ENCODE assay signal across 26 cellular contexts in the genomic region with DNA sequence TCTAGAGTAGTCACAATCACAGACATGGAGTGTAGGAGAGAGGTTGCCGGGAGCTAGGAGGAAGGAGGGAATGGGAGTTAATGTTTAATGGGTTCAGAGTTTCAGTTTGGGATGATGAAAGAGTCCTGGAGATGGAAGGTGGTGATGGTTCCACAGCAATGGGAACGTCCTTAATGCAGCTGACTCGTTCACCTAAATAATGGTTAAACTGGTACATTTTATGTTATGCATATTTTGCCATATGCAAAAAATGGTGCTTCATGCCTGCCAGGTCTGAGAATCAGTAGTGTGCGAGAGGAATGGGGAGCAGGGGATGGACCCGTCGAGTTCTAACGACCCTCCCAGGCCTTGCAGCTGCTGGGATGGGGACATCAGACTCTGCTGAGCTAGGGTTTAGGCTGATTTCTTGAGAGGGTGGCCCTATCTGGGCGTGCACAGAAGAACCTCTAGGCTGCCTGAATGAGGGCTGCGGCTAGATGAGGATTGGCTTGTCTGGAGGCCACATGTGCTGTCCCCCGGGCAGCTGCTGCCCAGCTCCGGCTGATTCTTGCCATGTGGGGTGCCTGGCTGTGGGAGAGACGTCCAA.
A peak's percentile ranks its signal among the peaks of the same experiment; 100 is the strongest.
DNase-seq lines count a peak whose midpoint lies in the region; ATAC-seq, FAIRE-seq and TF ChIP-seq lines count a peak whose summit lies in the region.
"Had no signal": no experiment of that assay in that cellular context is flagged by ENCODE, and none has a peak within 500 bp of the region (broad histone marks: within the 10 kb centered on the region; RNA-seq: fewer than 3 reads in every experiment).

No MANE protein-coding gene starts in this region.

- H2BK5ac ChIP-seq in H9 (ENCODE audit: insufficient read length, low read length) (no peak overlapping the region), mesenchymal stem cell (ENCODE audit: low read depth, low read length, poor library complexity, severe bottlenecking) (no peak overlapping the region)

- no peak overlapping the region for H3K56ac ChIP-seq in H9 (ENCODE audit: insufficient read length, low read depth, low read length)

- H3K18ac ChIP-seq in H9 (ENCODE audit: insufficient read length, low read depth, low read length) (no peak overlapping the region), mesenchymal stem cell (ENCODE audit: low read depth in 1 of 2, low read length in 2 of 2) (no peak overlapping the region)

- H3K36me3 ChIP-seq in endodermal cell (ENCODE audit: control insufficient read depth, insufficient read depth, low read length): no peaks in the 10 kb centered on the region
- H3K36me3 ChIP-seq in mesenchymal stem cell (ENCODE audit: control insufficient read depth in 1 of 2, insufficient read depth in 2 of 2, low read depth in 1 of 2, low read length in 2 of 2): peaks cover 0 to 4% of the 10 kb centered on the region in 2 experiments
- H3K36me3 ChIP-seq: suprapubic skin had no signal

- no peak overlapping the region for H4K5ac ChIP-seq in H9 (ENCODE audit: insufficient read length, low read depth, low read length)

- H3K9ac ChIP-seq in H9 (ENCODE audit: extremely low read depth, insufficient read length, low read length) (no peak overlapping the region), endodermal cell (ENCODE audit: extremely low read depth, low read length, poor library complexity, severe bottlenecking) (no peak overlapping the region), mesenchymal stem cell (ENCODE audit: low read length) (no peak overlapping the region)

- H3K4me2 ChIP-seq in H9 (ENCODE audit: insufficient read depth, insufficient read length, low read length) (no peak overlapping the region), mesenchymal stem cell (ENCODE audit: low read length, poor library complexity, severe bottlenecking) (no peak overlapping the region)

- H3K4ac ChIP-seq in H9 (ENCODE audit: low read depth, low read length) (no peak overlapping the region), mesenchymal stem cell (ENCODE audit: low read depth in 1 of 2, low read length in 2 of 2) (no peak overlapping the region)

- no peaks in the 10 kb centered on the region for H3K79me1 ChIP-seq in H9 (ENCODE audit: insufficient read depth, low read depth, low read length, poor library complexity, severe bottlenecking)
- H3K79me1 ChIP-seq in mesenchymal stem cell (replicated peaks; ENCODE audit: low read length, poor library complexity, severe bottlenecking): peaks cover 26% of the 10 kb centered on the region

- no peak overlapping the region for H3K27ac ChIP-seq in H9 (ENCODE audit: insufficient read length, low read depth, low read length)
- H3K27ac ChIP-seq in endodermal cell (ENCODE audit: low read depth, low read length): no peak overlapping the region
- no peak overlapping the region for H3K27ac ChIP-seq in mesenchymal stem cell (ENCODE audit: low read length, poor library complexity, severe bottlenecking)
- H3K27ac ChIP-seq: HL-60, suprapubic skin had no signal

- H2BK120ac ChIP-seq in H9 (ENCODE audit: low read depth, low read length, poor library complexity, severe bottlenecking) (no peak overlapping the region), mesenchymal stem cell (ENCODE audit: low read depth, low read length) (no peak overlapping the region)

- H3K14ac ChIP-seq in H9 (ENCODE audit: insufficient read depth, low read length) (no peak overlapping the region), mesenchymal stem cell (ENCODE audit: low read length in 2 of 2) (peak overlapping the region in 1 of 2 experiments; percentile 3)

- H3K27me3 Mint-ChIP-seq in H9 (ENCODE audit: low read depth): peaks cover 7% of the 10 kb centered on the region
- no peaks in the 10 kb centered on the region for H3K27me3 Mint-ChIP-seq in endodermal cell (ENCODE audit: insufficient read depth)
- H3K27me3 Mint-ChIP-seq: CD4-positive, CD25-positive, alpha-beta regulatory T cell had no signal

- H2AK5ac ChIP-seq in H9 (ENCODE audit: insufficient read length, low read length) (no peak overlapping the region), mesenchymal stem cell (ENCODE audit: low read length, severe bottlenecking) (peak overlapping the region; percentile 4)

- H3K27me3 ChIP-seq in H9 (ENCODE audit: insufficient read depth, low read length) (no peaks in the 10 kb centered on the region), endodermal cell (ENCODE audit: control insufficient read depth, insufficient read depth, low read length, poor library complexity, severe bottlenecking) (no peaks in the 10 kb centered on the region), mesenchymal stem cell (ENCODE audit: control insufficient read depth in 1 of 2, insufficient read depth in 1 of 2, low read length in 2 of 2) (no peaks in the 10 kb centered on the region)
- H3K27me3 ChIP-seq: suprapubic skin had no signal

- H4K20me1 ChIP-seq in H9 (ENCODE audit: control insufficient read depth, insufficient read depth, insufficient read length): no peaks in the 10 kb centered on the region

- no peaks in the 10 kb centered on the region for H3K79me2 ChIP-seq in H9 (ENCODE audit: insufficient read depth, low read length)

- H2BK20ac ChIP-seq in H9 (ENCODE audit: low read depth, low read length, poor library complexity, severe bottlenecking): no peak overlapping the region

- no peak overlapping the region for H4K91ac ChIP-seq in H9 (ENCODE audit: insufficient read length, low read depth, low read length)
- no peak overlapping the region for H4K91ac ChIP-seq in mesenchymal stem cell (ENCODE audit: low read length)

- H3K4me1 Mint-ChIP-seq in H9: peaks cover 20 to 30% of the 10 kb centered on the region in 2 experiments
- H3K4me1 Mint-ChIP-seq in endodermal cell: peaks cover 21% of the 10 kb centered on the region
- H3K4me1 Mint-ChIP-seq in stimulated activated effector memory CD8-positive, alpha-beta T cell treated with anti-CD3 and anti-CD28 coated beads, Interleukin-12 subunit alpha, Interleukin-12 subunit beta, amount 100 ng/mL, for 72 hours: peaks cover 34% of the 10 kb centered on the region
- H3K4me1 Mint-ChIP-seq: activated CD4-positive, alpha-beta memory T cell treated with anti-CD3 and anti-CD28 coated beads, Interleukin-2, amount 10 ng/mL, durations not matched to agents 7 days and 5 days had no signal

- no peak for TF ChIP-seq POLR2A in H54 (IDR thresholded peaks at IDR 0.05; ENCODE audit: low read depth, low read length)

- H3K4me1 ChIP-seq in H9 (ENCODE audit: insufficient read depth, low read length) (peaks cover 2% of the 10 kb centered on the region; the same call in 1 of the 2 replicates), endodermal cell (ENCODE audit: control insufficient read depth, insufficient read depth, low read length) (peaks cover 9% of the 10 kb centered on the region), mesenchymal stem cell (ENCODE audit: control insufficient read depth, insufficient read depth, low read depth, low read length) (peaks cover 39% of the 10 kb centered on the region)

- no peak overlapping the region for H4K8ac ChIP-seq in H9 (replicated peaks; ENCODE audit: insufficient read length, low read depth, low read length)
- no peak overlapping the region for H4K8ac ChIP-seq in mesenchymal stem cell (ENCODE audit: low read length)

- H3K36me3 Mint-ChIP-seq in H9 (ENCODE audit: insufficient read depth in 1 of 3, low read depth in 3 of 3): peaks cover 3 to 9% (median 5%) of the 10 kb centered on the region in 3 experiments; a peak in 6 of 7 replicates
- no peaks in the 10 kb centered on the region for H3K36me3 Mint-ChIP-seq in endodermal cell (ENCODE audit: low read depth)
- no peaks in the 10 kb centered on the region for H3K36me3 Mint-ChIP-seq in stimulated activated effector memory CD8-positive, alpha-beta T cell treated with anti-CD3 and anti-CD28 coated beads, Interleukin-12 subunit alpha, Interleukin-12 subunit beta, amount 100 ng/mL, for 72 hours

- DNase-seq in H9: no peak
- no peak for DNase-seq in endodermal cell
- DNase-seq in mesenchymal stem cell: no peak
- DNase-seq in stimulated activated effector memory CD8-positive, alpha-beta T cell treated with anti-CD3 and anti-CD28 coated beads, Interleukin-12 subunit alpha, Interleukin-12 subunit beta, amount 100 ng/mL, for 72 hours (ENCODE audit: low spot score in 2 of 2): no peak
- no peak for DNase-seq in DMS153 treated with DMSO at 0.1 percent for 48 hours (lab: John Stamatoyannopoulos, UW; ENCODE audit: unreplicated experiment)
- DNase-seq in stimulated activated CD4-positive, alpha-beta T cell treated with anti-CD3 and anti-CD28 coated beads, Interleukin-4, amount 100 ng/mL, for 1 hour: no peak
- DNase-seq in H54 (ENCODE audit: insufficient read length, low spot score): no peak
- DNase-seq: activated CD4-positive, alpha-beta memory T cell treated with anti-CD3 and anti-CD28 coated beads, Interleukin-2, amount 10 ng/mL, durations not matched to agents 7 days and 5 days; activated CD8-positive, alpha-beta memory T cell treated with anti-CD3 and anti-CD28 coated beads, Interleukin-2, amount 50 U/mL, for 4 hours; activated naive CD4-positive, alpha-beta T cell treated with Interleukin-2 at 50 U/mL for 16 hours; CD4-positive, CD25-positive, alpha-beta regulatory T cell; hypothalamus; Karpas-422; left cardiac atrium; NCI-H1417 treated with DMSO at 0.1 percent for 48 hours; NCI-H2029 treated with DMSO at 0.1 percent for 48 hours; NCI-H524 treated with DMSO at 0.1 percent for 48 hours; NK-92 treated with Interleukin-12 subunit alpha and Interleukin-12 subunit beta, amount 100 ng/mL, for 24 hours; occipital lobe; PC-3; stimulated activated naive CD4-positive, alpha-beta T cell treated with Interleukin-2 at 50 U/mL for 16 hours had no signal

- FAIRE-seq in H54 (lab: Jason Lieb, UNC): no peak

- H3T11ph ChIP-seq in H9 (ENCODE audit: low read length): no peak overlapping the region

- no peaks in the 10 kb centered on the region for H3K23me2 ChIP-seq in H9 (ENCODE audit: insufficient read length, low read depth, low read length, poor library complexity, severe bottlenecking)

- no peak overlapping the region for H3K23ac ChIP-seq in H9 (ENCODE audit: insufficient read length, low read depth, low read length)
- H3K23ac ChIP-seq in mesenchymal stem cell (ENCODE audit: low read length in 2 of 2): no peak overlapping the region

- H2BK15ac ChIP-seq in H9 (ENCODE audit: low read depth, low read length): no peak overlapping the region
- H2BK15ac ChIP-seq in mesenchymal stem cell (ENCODE audit: low read depth, poor library complexity, severe bottlenecking): no peak overlapping the region

- ATAC-seq in stimulated activated effector memory CD8-positive, alpha-beta T cell treated with anti-CD3 and anti-CD28 coated beads, Interleukin-12 subunit alpha, Interleukin-12 subunit beta, amount 100 ng/mL, for 72 hours: no peak
- no peak for ATAC-seq in GM19395 (IDR thresholded peaks at IDR 0.05; ENCODE audit: unreplicated experiment)
- ATAC-seq: left cardiac atrium, PC-3, Right ventricle myocardium inferior had no signal

- H3K4me3 ChIP-seq in endodermal cell (ENCODE audit: low read length) (no peak overlapping the region), mesenchymal stem cell (ENCODE audit: insufficient read depth in 1 of 2, low read depth in 1 of 2, low read length in 2 of 2) (no peak overlapping the region)
- H3K4me3 ChIP-seq: suprapubic skin had no signal

- H3K27ac Mint-ChIP-seq in H9: peak overlapping the region in 2 of 3 experiments; percentile 10 to 59; a peak in 2 of 7 replicates
- H3K27ac Mint-ChIP-seq in endodermal cell: peak overlapping the region; percentile 64
- H3K27ac Mint-ChIP-seq in stimulated activated effector memory CD8-positive, alpha-beta T cell treated with anti-CD3 and anti-CD28 coated beads, Interleukin-12 subunit alpha, Interleukin-12 subunit beta, amount 100 ng/mL, for 72 hours: peak overlapping the region; percentile 27
- H3K27ac Mint-ChIP-seq: activated CD4-positive, alpha-beta memory T cell treated with anti-CD3 and anti-CD28 coated beads, Interleukin-2, amount 10 ng/mL, durations not matched to agents 7 days and 5 days; activated T-helper 1 cell treated with anti-CD3 and anti-CD28 coated beads, Interleukin-12 subunit alpha, Interleukin-12 subunit beta, Interleukin-2, Interleukin-4 antibody, amounts not matched to agents 30 ng/mL and 10 ng/mL and 1 ng/mL, durations not matched to agents 14 hours and 24 hours and 36 hours; CD4-positive, CD25-positive, alpha-beta regulatory T cell had no signal

- no peaks in the 10 kb centered on the region for H3K9me3 ChIP-seq in H9 (ENCODE audit: control insufficient read depth, low read depth, low read length)
- peaks cover 5% of the 10 kb centered on the region for H3K9me3 ChIP-seq in endodermal cell (ENCODE audit: control insufficient read depth, low read length)
- no peaks in the 10 kb centered on the region for H3K9me3 ChIP-seq in mesenchymal stem cell (ENCODE audit: control insufficient read depth, low read length)
- H3K9me3 ChIP-seq: suprapubic skin had no signal

- H2AFZ ChIP-seq in H9 (ENCODE audit: low read length) (no peak overlapping the region), mesenchymal stem cell (ENCODE audit: low read depth, low read length) (no peak overlapping the region)

- H2BK12ac ChIP-seq in H9 (ENCODE audit: insufficient read length, low read depth, low read length) (no peak overlapping the region), mesenchymal stem cell (ENCODE audit: low read length in 2 of 2) (no peak overlapping the region)

- TF ChIP-seq CTCF in H9 (conservative IDR thresholded peaks at IDR 0.05) (no peak), endodermal cell (conservative IDR thresholded peaks at IDR 0.05) (no peak)

- WGBS in H9 (ENCODE audit: extremely low coverage, insufficient read length, low lambda C conversion rate): no CpG with 5 or more reads among the region's 12 CpGs
- WGBS in endodermal cell (ENCODE audit: insufficient coverage in 1 of 2, insufficient read length in 1 of 2), 2 experiments: 89 to 91% methylated on average over 12 of the region's 12 CpGs
- WGBS in mesenchymal stem cell: 95% methylated on average over 11 of the region's 12 CpGs

- H3K4me3 Mint-ChIP-seq in H9 (no peak overlapping the region), endodermal cell (no peak overlapping the region)
- no peak overlapping the region for H3K4me3 Mint-ChIP-seq in stimulated activated effector memory CD8-positive, alpha-beta T cell treated with anti-CD3 and anti-CD28 coated beads, Interleukin-12 subunit alpha, Interleukin-12 subunit beta, amount 100 ng/mL, for 72 hours
- H3K4me3 Mint-ChIP-seq: activated CD4-positive, alpha-beta memory T cell treated with anti-CD3 and anti-CD28 coated beads, Interleukin-2, amount 10 ng/mL, durations not matched to agents 7 days and 5 days; activated T-helper 1 cell treated with anti-CD3 and anti-CD28 coated beads, Interleukin-12 subunit alpha, Interleukin-12 subunit beta, Interleukin-2, Interleukin-4 antibody, amounts not matched to agents 30 ng/mL and 10 ng/mL and 1 ng/mL, durations not matched to agents 14 hours and 24 hours and 36 hours; CD4-positive, CD25-positive, alpha-beta regulatory T cell had no signal

- 0 out of 5 replicates have a peak, but pooled peaks cover 0 to 5% of the 10 kb centered on the region in 2 experiments for H3K9me3 Mint-ChIP-seq in H9
- H3K9me3 Mint-ChIP-seq in endodermal cell: peaks cover 5% of the 10 kb centered on the region
- H3K9me3 Mint-ChIP-seq in stimulated activated effector memory CD8-positive, alpha-beta T cell treated with anti-CD3 and anti-CD28 coated beads, Interleukin-12 subunit alpha, Interleukin-12 subunit beta, amount 100 ng/mL, for 72 hours: no peaks in the 10 kb centered on the region
- H3K9me3 Mint-ChIP-seq: activated CD4-positive, alpha-beta memory T cell treated with anti-CD3 and anti-CD28 coated beads, Interleukin-2, amount 10 ng/mL, durations not matched to agents 7 days and 5 days; activated T-helper 1 cell treated with anti-CD3 and anti-CD28 coated beads, Interleukin-12 subunit alpha, Interleukin-12 subunit beta, Interleukin-2, Interleukin-4 antibody, amounts not matched to agents 30 ng/mL and 10 ng/mL and 1 ng/mL, durations not matched to agents 14 hours and 24 hours and 36 hours; CD4-positive, CD25-positive, alpha-beta regulatory T cell had no signal
